Comparison of ENCODE assay signal across 12 cellular contexts in the genomic region with DNA sequence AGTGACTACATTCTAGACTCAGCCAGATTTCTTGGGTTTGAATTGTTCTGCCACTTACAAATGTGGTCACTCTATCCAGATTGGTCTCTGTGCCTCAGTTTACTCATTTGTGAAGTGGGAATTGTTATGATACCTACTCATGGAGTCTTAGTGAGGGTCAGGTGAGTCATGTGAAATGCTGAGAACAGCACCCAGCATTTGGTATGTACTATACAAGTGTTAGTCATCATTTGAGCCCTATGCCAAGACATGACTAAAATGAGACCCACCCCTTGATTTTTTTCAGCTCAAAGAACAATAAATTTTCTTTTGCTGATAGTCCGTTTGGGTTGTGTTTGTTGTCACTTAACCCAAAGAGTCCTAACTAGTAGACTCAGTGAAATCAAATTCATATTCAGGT.
A peak's percentile ranks its signal among the peaks of the same experiment; 100 is the strongest.
DNase-seq lines count a peak whose midpoint lies in the region; TF ChIP-seq lines count a peak whose summit lies in the region.
"Had no signal": no experiment of that assay in that cellular context is flagged by ENCODE, and none has a peak within 500 bp of the region (broad histone marks: within the 10 kb centered on the region; RNA-seq: fewer than 3 reads in every experiment).

No MANE protein-coding gene starts in this region.

- no peaks in the 10 kb centered on the region for H3K27me3 ChIP-seq in dorsolateral prefrontal cortex

- TF ChIP-seq CTCF in dorsolateral prefrontal cortex (IDR thresholded peaks at IDR 0.05 in 54 of 56, conservative IDR thresholded peaks at IDR 0.05 in 2 of 56; ENCODE audit: low read depth in 1 of 56, partially characterized antibody in 56 of 56), result no peak

- no peak overlapping the region for H3K4me3 ChIP-seq in dorsolateral prefrontal cortex

- peak overlapping the region in 40 of 59 donors; percentile 17 to 98 (median 90) for H3K27ac ChIP-seq in dorsolateral prefrontal cortex

- in situ Hi-C loops in G401 (cut with HindIII; ENCODE audit: low sequenced_read_pairs), result no loop called here

- intact Hi-C loops in dorsolateral prefrontal cortex (cut with DNase I), result no loop called here

- DNase-seq in GM03348 (ENCODE audit: low spot score) (peak; percentile 61), NCI-H460 (ENCODE audit: extremely low read depth, low read depth) (peak; percentile 11), dorsolateral prefrontal cortex (no peak), renal cortical epithelial cell (ENCODE audit: low read depth) (peak; percentile 98), NCI-H2081 treated with DMSO at 0.1 percent for 48 hours (lab: John Stamatoyannopoulos, UW) (no peak), hepatic stellate cell (ENCODE audit: low spot score) (no peak), NAMALWA (ENCODE audit: low spot score) (no peak), G401 (ENCODE audit: low spot score) (no peak)
- DNase-seq: H9, left cardiac atrium, NCI-H187, occipital lobe had no signal

Comparison
In these comparisons a context has a peak if more than half of its experiments do, and no peak if none do; other contexts are left out.
1. DNase-seq: peak in GM03348 (single experiment), NCI-H460 (single experiment) and renal cortical epithelial cell (single experiment); none in dorsolateral prefrontal cortex (0 of 10), NCI-H2081 treated with DMSO at 0.1 percent for 48 hours (single experiment), hepatic stellate cell (single experiment), NAMALWA (single experiment) and G401 (single experiment).